Comparison of ENCODE assay signal across 18 cellular contexts in the genomic region with DNA sequence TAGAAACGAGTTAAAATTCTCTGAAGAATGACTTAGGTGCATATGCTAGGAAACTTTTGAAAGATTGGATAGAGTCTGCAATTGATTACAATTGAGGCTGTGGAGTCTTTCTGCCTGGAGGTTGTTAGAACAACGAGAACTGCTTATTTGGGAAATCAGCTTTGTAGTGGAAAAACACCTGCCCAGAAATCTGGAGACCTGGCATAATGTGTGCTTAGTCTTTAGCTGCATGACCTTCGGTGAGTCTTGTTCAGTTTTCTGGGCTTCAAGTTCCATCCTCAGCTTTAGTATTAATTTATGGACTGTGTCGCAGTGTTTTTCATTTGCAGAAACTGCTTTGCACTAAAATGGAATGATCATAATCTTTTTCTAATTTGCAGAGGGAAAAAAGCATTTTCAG. TPM values are rescaled to one million over a fixed set of nuclear protein-coding genes. Genes with fewer than 3 reads are reported as not detected.
DNase-seq lines count a peak whose midpoint lies in the region; ATAC-seq and TF ChIP-seq lines count a peak whose summit lies in the region.
"Had no signal": no experiment of that assay in that cellular context is flagged by ENCODE, and none has a peak within 500 bp of the region (broad histone marks: within the 10 kb centered on the region; RNA-seq: fewer than 3 reads in every experiment).

No MANE protein-coding gene starts in this region.

- peak overlapping the region; percentile 34 for H3K4me3 Mint-ChIP-seq in CD4-positive, alpha-beta T cell
- H3K4me3 Mint-ChIP-seq in memory B cell, result no peak overlapping the region
- no peak overlapping the region for H3K4me3 Mint-ChIP-seq in natural killer cell treated with Interleukin-12 subunit alpha and Interleukin-12 subunit beta and Interleukin-15 and Interleukin-18, amount 100 ng/mL, for 72 hours
- H3K4me3 Mint-ChIP-seq: HFFc6 had no signal

- in situ Hi-C loops in gastrocnemius medialis (cut with MboI; ENCODE audit: low sequenced_read_pairs in 4 of 4), result no loop called here

- peaks cover 85% of the 10 kb centered on the region for H3K4me1 Mint-ChIP-seq in CD4-positive, alpha-beta T cell (ENCODE audit: low read depth)
- H3K4me1 Mint-ChIP-seq in memory B cell, result peaks cover 50% of the 10 kb centered on the region
- peaks cover 41 to 42% of the 10 kb centered on the region in 2 donors for H3K4me1 Mint-ChIP-seq in natural killer cell treated with Interleukin-12 subunit alpha and Interleukin-12 subunit beta and Interleukin-15 and Interleukin-18, amount 100 ng/mL, for 72 hours (ENCODE audit: low read depth in 2 of 2)

- H3K9me3 ChIP-seq in heart left ventricle (no peaks in the 10 kb centered on the region), gastrocnemius medialis (no peaks in the 10 kb centered on the region)
- no peaks in the 10 kb centered on the region for H3K9me3 ChIP-seq in CD4-positive, alpha-beta T cell (ENCODE audit: control insufficient read depth, low read length)

- H3K27me3 Mint-ChIP-seq in CD4-positive, alpha-beta T cell, result no peaks in the 10 kb centered on the region
- no peaks in the 10 kb centered on the region for H3K27me3 Mint-ChIP-seq in memory B cell
- no peaks in the 10 kb centered on the region for H3K27me3 Mint-ChIP-seq in natural killer cell treated with Interleukin-12 subunit alpha and Interleukin-12 subunit beta and Interleukin-15 and Interleukin-18, amount 100 ng/mL, for 72 hours
- H3K27me3 Mint-ChIP-seq: CD8-positive, alpha-beta memory T cell had no signal

- 60 to 66% (median 65%) methylated on average over 4 of the region's 4 CpGs for WGBS in heart left ventricle, 4 donors

- CTCF ChIA-PET in CD4-positive, alpha-beta T cell (lab: Charles Lee), result no interaction called here

- H3K27ac ChIP-seq in heart left ventricle (peak overlapping the region in 11 of 12 donors; percentile 14 to 89 (median 84)), gastrocnemius medialis (peak overlapping the region; percentile 76 to 89 (median 84))
- no peak overlapping the region for H3K27ac ChIP-seq in CD4-positive, alpha-beta T cell (ENCODE audit: low read depth, low read length)

- no peak for ATAC-seq in heart left ventricle
- ATAC-seq in Right ventricle myocardium superior (ENCODE audit: poor library complexity), result no peak
- no peak for ATAC-seq in CD4-positive, alpha-beta T cell (ENCODE audit: poor library complexity)
- no peak for ATAC-seq in memory B cell (ENCODE audit: low read depth)
- ATAC-seq in gastrocnemius medialis, result no peak
- no peak for ATAC-seq in natural killer cell treated with Interleukin-12 subunit alpha and Interleukin-12 subunit beta and Interleukin-15 and Interleukin-18, amount 100 ng/mL, for 72 hours
- ATAC-seq: Panc1 had no signal

- peak overlapping the region; percentile 54 for H3K27ac Mint-ChIP-seq in CD4-positive, alpha-beta T cell
- H3K27ac Mint-ChIP-seq in memory B cell, result peak overlapping the region; percentile 30
- H3K27ac Mint-ChIP-seq in natural killer cell treated with Interleukin-12 subunit alpha and Interleukin-12 subunit beta and Interleukin-15 and Interleukin-18, amount 100 ng/mL, for 72 hours, result no peak overlapping the region
- H3K27ac Mint-ChIP-seq: HFFc6 had no signal

- no peak for TF ChIP-seq POLR2A in heart left ventricle (IDR thresholded peaks at IDR 0.05)
- TF ChIP-seq POLR2A in gastrocnemius medialis (IDR thresholded peaks at IDR 0.05), result no peak

- H3K36me3 Mint-ChIP-seq in CD4-positive, alpha-beta T cell (ENCODE audit: low read depth), result no peaks in the 10 kb centered on the region
- peaks cover 4% of the 10 kb centered on the region for H3K36me3 Mint-ChIP-seq in memory B cell
- no peaks in the 10 kb centered on the region for H3K36me3 Mint-ChIP-seq in natural killer cell treated with Interleukin-12 subunit alpha and Interleukin-12 subunit beta and Interleukin-15 and Interleukin-18, amount 100 ng/mL, for 72 hours

- DNase-seq in heart left ventricle (no peak), Right ventricle myocardium superior (no peak), memory B cell (ENCODE audit: low spot score in 2 of 2) (no peak), gastrocnemius medialis (no peak)
- no peak for DNase-seq in CD4-positive, alpha-beta T cell
- DNase-seq in stimulated activated CD4-positive, alpha-beta T cell treated with anti-CD3 and anti-CD28 coated beads, Interleukin-2, amount 100 ng/mL, for 48 hours, result no peak
- DNase-seq in natural killer cell treated with Interleukin-12 subunit alpha and Interleukin-12 subunit beta and Interleukin-15 and Interleukin-18, amount 100 ng/mL, for 72 hours (ENCODE audit: low spot score), result no peak
- DNase-seq: ACHN; CD8-positive, alpha-beta memory T cell; DMS79; HFFc6; MM.1S; NCI-H1092 treated with DMSO at 0.1 percent for 48 hours; NCI-H1694; NCI-H510A treated with DMSO at 0.1 percent for 48 hours; NCI-H82; SHP77 had no signal

- peaks cover 16 to 94% (median 79%) of the 10 kb centered on the region in 12 donors for H3K4me1 ChIP-seq in heart left ventricle
- peaks cover 76 to 79% of the 10 kb centered on the region in 2 donors for H3K4me1 ChIP-seq in gastrocnemius medialis

- H3K4me3 ChIP-seq in heart left ventricle, result no peak overlapping the region
- H3K4me3 ChIP-seq in gastrocnemius medialis, result no peak overlapping the region

- no peak for TF ChIP-seq CTCF in heart left ventricle (IDR thresholded peaks at IDR 0.05)
- no peak for TF ChIP-seq CTCF in CD4-positive, alpha-beta T cell (IDR thresholded peaks at IDR 0.05)
- TF ChIP-seq CTCF in gastrocnemius medialis (IDR thresholded peaks at IDR 0.05 in 4 of 5, conservative IDR thresholded peaks at IDR 0.05 in 1 of 5), result no peak

- H3K27me3 ChIP-seq in heart left ventricle, result no peaks in the 10 kb centered on the region
- no peaks in the 10 kb centered on the region for H3K27me3 ChIP-seq in CD4-positive, alpha-beta T cell (ENCODE audit: control insufficient read depth, insufficient read depth, low read length)
- no peaks in the 10 kb centered on the region for H3K27me3 ChIP-seq in gastrocnemius medialis

- H3K36me3 ChIP-seq in heart left ventricle (no peaks in the 10 kb centered on the region), gastrocnemius medialis (no peaks in the 10 kb centered on the region)

- no peaks in the 10 kb centered on the region for H3K9me3 Mint-ChIP-seq in CD4-positive, alpha-beta T cell
- H3K9me3 Mint-ChIP-seq in memory B cell, result no peaks in the 10 kb centered on the region
- no peaks in the 10 kb centered on the region for H3K9me3 Mint-ChIP-seq in natural killer cell treated with Interleukin-12 subunit alpha and Interleukin-12 subunit beta and Interleukin-15 and Interleukin-18, amount 100 ng/mL, for 72 hours
- H3K9me3 Mint-ChIP-seq: CD8-positive, alpha-beta memory T cell; HFFc6 had no signal

- intact Hi-C loops in heart left ventricle (cut with DNase I), result loop anchor here in 1 of 10 donors (2.0 kb wide), 1 partner anchor 31 kb away; the partner anchor contains the start of gene CCNY
- intact Hi-C loops in Right ventricle myocardium superior (cut with DNase I), result no loop called here
- intact Hi-C loops in CD4-positive, alpha-beta T cell (cut with DNase I, micrococcal nuclease), result no loop called here
- intact Hi-C loops in gastrocnemius medialis (cut with DNase I; ENCODE audit: low total_unique reads), result no loop called here

- POLR2A ChIA-PET in CD4-positive, alpha-beta T cell (lab: Charles Lee), result no interaction called here

RNA-seq across cellular contexts. Expression of gene CCNY, which starts 31.7 kb away (rescaled TPM):
- 100 to 1,000 TPM in 1 of 9 donors, 10 to 100 TPM in 8; 39.7 to 106 (median 81.6) TPM for total RNA-seq in heart left ventricle
- polyA plus RNA-seq in heart left ventricle, result 10 to 100 TPM; 26.4 to 38.6 TPM
- 92.7 TPM for total RNA-seq in Right ventricle myocardium superior
- 10 to 100 TPM; 64.9 to 66.9 TPM for total RNA-seq in CD4-positive, alpha-beta T cell
- total RNA-seq in gastrocnemius medialis, result 10 to 100 TPM; 23.9 to 68.1 (median 39.5) TPM
- 10 to 100 TPM; 54.9 to 60.8 TPM for total RNA-seq in natural killer cell treated with Interleukin-12 subunit alpha and Interleukin-12 subunit beta and Interleukin-15 and Interleukin-18, amount 100 ng/mL, for 72 hours

Comparison
In these comparisons a context has a peak if more than half of its experiments do, and no peak if none do; other contexts are left out.
1. H3K27ac Mint-ChIP-seq: peak in CD4-positive, alpha-beta T cell (single experiment) and memory B cell (single experiment); none in natural killer cell treated with Interleukin-12 subunit alpha and Interleukin-12 subunit beta and Interleukin-15 and Interleukin-18, amount 100 ng/mL, for 72 hours (0 of 2).